8 cellular contexts compared by ENCODE assay signal in the genomic region with DNA sequence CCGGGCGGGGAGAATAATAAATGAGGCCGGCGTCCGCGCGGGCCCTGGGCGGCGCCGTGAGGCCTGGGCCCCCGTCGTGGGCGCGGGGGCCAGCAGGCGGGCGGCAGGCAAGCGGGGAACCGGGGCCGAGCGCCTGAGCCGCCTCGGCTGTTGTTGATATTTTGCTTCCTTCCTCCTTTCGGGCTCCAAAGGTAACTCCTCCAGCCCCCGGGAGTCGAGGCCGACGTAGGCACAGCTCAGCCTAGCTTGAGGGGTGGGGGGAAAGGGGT. TPM values are rescaled to one million over a fixed set of nuclear protein-coding genes. Genes with fewer than 3 reads are reported as not detected.
DNase-seq lines count a peak whose midpoint lies in the region; ATAC-seq and TF ChIP-seq lines count a peak whose summit lies in the region.

A gene (minus strand): TSS at position 198 of the 269 bp plus-strand sequence. CDS start 17,483 bp downstream, outside the sequence.

- DNase-seq in activated CD4-positive, alpha-beta T cell treated with anti-CD3 and anti-CD28 coated beads for 36 hours: no peak
- DNase-seq in activated CD4-positive, alpha-beta T cell treated with anti-CD3 and anti-CD28 coated beads, Interleukin-2, amount 50 U/mL, for 1 hour: no peak
- DNase-seq in SK-N-MC (ENCODE audit: low read depth, low spot score) (peak; percentile 68), fibroblast of villous mesenchyme (ENCODE audit: low read depth) (no peak), superior temporal gyrus (ENCODE audit: extremely low spot score) (no peak), head of caudate nucleus (no peak), ecto neural progenitor cell (ENCODE audit: low spot score) (no peak)

- peak; percentile 0 for ATAC-seq in activated CD4-positive, alpha-beta T cell treated with anti-CD3 and anti-CD28 coated beads for 36 hours

- peak within 1 kb of the TSS; percentile 99 for H3K27ac Mint-ChIP-seq in activated CD4-positive, alpha-beta T cell treated with anti-CD3 and anti-CD28 coated beads for 36 hours

- peak within 1 kb of the TSS; percentile 99 for H3K4me2 ChIP-seq in parathyroid adenoma (ENCODE audit: low read length)

- CTCF ChIA-PET in activated CD4-positive, alpha-beta T cell treated with anti-CD3 and anti-CD28 coated beads for 36 hours (lab: Charles Lee): interaction anchor here (0.6 to 4.6 kb wide), 11 partner anchors 13 to 267 kb away, joined by 3 to 63 read pairs (median 4); a partner anchor contains a TSS

- H3K4me3 ChIP-seq in SK-N-MC (peak within 1 kb of the TSS; percentile 90), fibroblast of villous mesenchyme (ENCODE audit: low read depth, low read length) (peak within 1 kb of the TSS; percentile 80), parathyroid adenoma (ENCODE audit: low read depth, low read length) (peak within 1 kb of the TSS; percentile 96)

- peaks cover 9% of the 10 kb centered on the region for H3K36me3 Mint-ChIP-seq in activated CD4-positive, alpha-beta T cell treated with anti-CD3 and anti-CD28 coated beads for 36 hours (ENCODE audit: low read depth)

- H3K27ac ChIP-seq in SK-N-MC (peak within 1 kb of the TSS; percentile 97), parathyroid adenoma (peak within 1 kb of the TSS; percentile 100)

- no peak for TF ChIP-seq CTCF in fibroblast of villous mesenchyme (IDR thresholded peaks at IDR 0.05; ENCODE audit: insufficient read depth, low read depth, low read length)
- TF ChIP-seq CTCF in parathyroid adenoma (IDR thresholded peaks at IDR 0.05): no peak

- intact Hi-C loops in activated CD4-positive, alpha-beta T cell treated with anti-CD3 and anti-CD28 coated beads for 36 hours (cut with DNase I, micrococcal nuclease): loop anchor here (1.0 to 10.0 kb wide), 15 partner anchors 12 to 1496 kb away; a partner anchor contains a TSS
- intact Hi-C loops in head of caudate nucleus (cut with DNase I): no loop called here

- H3K4me3 Mint-ChIP-seq in activated CD4-positive, alpha-beta T cell treated with anti-CD3 and anti-CD28 coated beads for 36 hours: peak within 1 kb of the TSS; percentile 88

- H3K9me3 ChIP-seq in SK-N-MC (ENCODE audit: low read depth, low read length): no peaks in the 10 kb centered on the region
- H3K9me3 ChIP-seq in parathyroid adenoma (ENCODE audit: control insufficient read depth, low read length): no peaks in the 10 kb centered on the region

- peak within 1 kb of the TSS; percentile 89 for H2AFZ ChIP-seq in parathyroid adenoma

- POLR2A ChIA-PET in activated CD4-positive, alpha-beta T cell treated with anti-CD3 and anti-CD28 coated beads for 36 hours (lab: Charles Lee): interaction anchor here (0.6 to 2.0 kb wide), 10 partner anchors 9 to 1258 kb away, joined by 3 to 27 read pairs (median 4); a partner anchor contains a TSS

- peaks cover 72% of the 10 kb centered on the region for H3K4me1 Mint-ChIP-seq in activated CD4-positive, alpha-beta T cell treated with anti-CD3 and anti-CD28 coated beads for 36 hours

- H3K9me3 Mint-ChIP-seq in activated CD4-positive, alpha-beta T cell treated with anti-CD3 and anti-CD28 coated beads for 36 hours (ENCODE audit: low read depth): no peaks in the 10 kb centered on the region

- H3K36me3 ChIP-seq in SK-N-MC (ENCODE audit: insufficient read depth, low read length) (no peaks in the 10 kb centered on the region), parathyroid adenoma (ENCODE audit: control insufficient read depth, insufficient read depth, low read length) (no peaks in the 10 kb centered on the region)

- no peaks in the 10 kb centered on the region for H3K27me3 ChIP-seq in parathyroid adenoma (ENCODE audit: control insufficient read depth, insufficient read depth, low read length)

- H3K79me2 ChIP-seq in parathyroid adenoma: peaks cover 38% of the 10 kb centered on the region

- H3K9ac ChIP-seq in SK-N-MC (ENCODE audit: insufficient read length): peak within 1 kb of the TSS; percentile 95
- peak within 1 kb of the TSS; percentile 87 for H3K9ac ChIP-seq in parathyroid adenoma

- peaks cover 40% of the 10 kb centered on the region for H3K4me1 ChIP-seq in parathyroid adenoma

- H3K27me3 Mint-ChIP-seq in activated CD4-positive, alpha-beta T cell treated with anti-CD3 and anti-CD28 coated beads for 36 hours: no peaks in the 10 kb centered on the region

RNA-seq across cellular contexts. Expression of the gene that starts here (rescaled TPM):
- total RNA-seq in activated CD4-positive, alpha-beta T cell treated with anti-CD3 and anti-CD28 coated beads for 36 hours: 10 to 100 TPM; 32.1 to 33.6 TPM
- total RNA-seq in fibroblast of villous mesenchyme: 10.0 and 10.8 TPM in 2 replicates
